ENCODE assay signal across 21 cellular contexts in genomic region chr1:24475700-24476099, GRCh38. TPM values are rescaled to one million over a fixed set of nuclear protein-coding genes. Genes with fewer than 3 reads are reported as not detected.
A peak's percentile ranks its signal among the peaks of the same experiment; 100 is the strongest.
DNase-seq lines count a peak whose midpoint lies in the region; ATAC-seq and TF ChIP-seq lines count a peak whose summit lies in the region.
"Had no signal": no experiment of that assay in that cellular context is flagged by ENCODE, and none has a peak within 500 bp of the region (broad histone marks: within the 10 kb centered on the region; RNA-seq: fewer than 3 reads in every experiment).

No MANE protein-coding gene starts in this region.

- no peaks in the 10 kb centered on the region for H3K27me3 Mint-ChIP-seq in activated T-cell treated with anti-CD3 and anti-CD28 coated beads, Interleukin-2, amount 50 U/mL, for 24 hours
- H3K27me3 Mint-ChIP-seq in CD4-positive, CD25-positive, alpha-beta regulatory T cell: no peaks in the 10 kb centered on the region

- no peaks in the 10 kb centered on the region for H3K9me3 ChIP-seq in CD4-positive, CD25-positive, alpha-beta regulatory T cell (ENCODE audit: control insufficient read depth in 2 of 2, low read length in 2 of 2)
- no peaks in the 10 kb centered on the region for H3K9me3 ChIP-seq in breast epithelium
- H3K9me3 ChIP-seq: A549, Caco-2, SK-N-SH had no signal

- TF ChIP-seq CTCF in 22Rv1 (IDR thresholded peaks at IDR 0.05): no peak
- TF ChIP-seq CTCF in VCaP (conservative IDR thresholded peaks at IDR 0.05): no peak
- TF ChIP-seq CTCF in breast epithelium (IDR thresholded peaks at IDR 0.05): no peak

- no peak overlapping the region for H3K4me3 ChIP-seq in CD4-positive, CD25-positive, alpha-beta regulatory T cell (ENCODE audit: low read depth, low read length)
- no peak overlapping the region for H3K4me3 ChIP-seq in breast epithelium
- H3K4me3 ChIP-seq: A549, GM23338 had no signal

- intact Hi-C loops in breast epithelium (cut with DNase I; ENCODE audit: low total_unique reads) (no loop called here), posterior vena cava (cut with DNase I) (no loop called here)

- no peaks in the 10 kb centered on the region for H3K36me3 ChIP-seq in CD4-positive, CD25-positive, alpha-beta regulatory T cell (ENCODE audit: control insufficient read depth, insufficient read depth, low read length)
- H3K36me3 ChIP-seq in breast epithelium: no peaks in the 10 kb centered on the region

- H3K36me3 Mint-ChIP-seq in activated T-cell treated with anti-CD3 and anti-CD28 coated beads, Interleukin-2, amount 50 U/mL, for 24 hours (ENCODE audit: low read depth): peaks cover 15% of the 10 kb centered on the region
- peaks cover 8% of the 10 kb centered on the region for H3K36me3 Mint-ChIP-seq in CD4-positive, CD25-positive, alpha-beta regulatory T cell

- TF ChIP-seq POLR2A in breast epithelium (IDR thresholded peaks at IDR 0.05): no peak

- no peaks in the 10 kb centered on the region for H3K9me3 Mint-ChIP-seq in activated T-cell treated with anti-CD3 and anti-CD28 coated beads, Interleukin-2, amount 50 U/mL, for 24 hours
- H3K9me3 Mint-ChIP-seq in CD4-positive, CD25-positive, alpha-beta regulatory T cell: no peaks in the 10 kb centered on the region
- H3K9me3 Mint-ChIP-seq: GM23338 had no signal

- H3K27ac Mint-ChIP-seq in activated T-cell treated with anti-CD3 and anti-CD28 coated beads, Interleukin-2, amount 50 U/mL, for 24 hours: peak overlapping the region; percentile 14
- peak overlapping the region in 2 of 3 donors; percentile 52 to 92 for H3K27ac Mint-ChIP-seq in CD4-positive, CD25-positive, alpha-beta regulatory T cell
- H3K27ac Mint-ChIP-seq: GM23338 had no signal

- H3K27ac ChIP-seq in 22Rv1: peak overlapping the region; percentile 61
- H3K27ac ChIP-seq in CD4-positive, CD25-positive, alpha-beta regulatory T cell (ENCODE audit: insufficient read depth, low read length, poor library complexity, severe bottlenecking): peak overlapping the region; percentile 25
- H3K27ac ChIP-seq in VCaP: peak overlapping the region; percentile 88
- H3K27ac ChIP-seq in breast epithelium: no peak overlapping the region
- H3K27ac ChIP-seq: A549 had no signal

- peaks cover 8% of the 10 kb centered on the region for H3K4me1 ChIP-seq in CD4-positive, CD25-positive, alpha-beta regulatory T cell (ENCODE audit: control insufficient read depth, insufficient read depth, low read length, poor library complexity, severe bottlenecking)
- H3K4me1 ChIP-seq in breast epithelium: no peaks in the 10 kb centered on the region

- H3K4me1 Mint-ChIP-seq in activated T-cell treated with anti-CD3 and anti-CD28 coated beads, Interleukin-2, amount 50 U/mL, for 24 hours (ENCODE audit: low read depth): peaks cover 27% of the 10 kb centered on the region
- peaks cover 1 to 43% (median 9%) of the 10 kb centered on the region in 4 donors for H3K4me1 Mint-ChIP-seq in CD4-positive, CD25-positive, alpha-beta regulatory T cell

- ATAC-seq in CD4-positive, CD25-positive, alpha-beta regulatory T cell (ENCODE audit: low read depth in 2 of 2): no peak
- ATAC-seq in stimulated activated naive CD8-positive, alpha-beta T cell treated with anti-CD3 and anti-CD28 coated beads, Interleukin-15, Interleukin-2, amounts not matched to agents 100 U/mL and 50 U/mL, for 24 hours: no peak
- ATAC-seq: A549 had no signal

- H3K4me3 Mint-ChIP-seq in activated T-cell treated with anti-CD3 and anti-CD28 coated beads, Interleukin-2, amount 50 U/mL, for 24 hours: no peak overlapping the region
- H3K4me3 Mint-ChIP-seq in CD4-positive, CD25-positive, alpha-beta regulatory T cell: no peak overlapping the region
- H3K4me3 Mint-ChIP-seq: GM23338 had no signal

- H3K27me3 ChIP-seq in CD4-positive, CD25-positive, alpha-beta regulatory T cell (ENCODE audit: control insufficient read depth, insufficient read depth, low read length): no peaks in the 10 kb centered on the region
- no peaks in the 10 kb centered on the region for H3K27me3 ChIP-seq in breast epithelium

- DNase-seq in activated T-cell treated with anti-CD3 and anti-CD28 coated beads, Interleukin-2, amount 50 U/mL, for 24 hours: no peak
- DNase-seq in activated T-cell treated with anti-CD3 and anti-CD28 coated beads, Interleukin-2, amount 50 U/mL, for 1 hour: no peak
- DNase-seq in CD4-positive, CD25-positive, alpha-beta regulatory T cell: no peak
- DNase-seq in breast epithelium (ENCODE audit: low spot score in 2 of 2): no peak
- no peak for DNase-seq in stimulated activated naive CD8-positive, alpha-beta T cell treated with anti-CD3 and anti-CD28 coated beads, Interleukin-15, Interleukin-2, amounts not matched to agents 100 U/mL and 50 U/mL, for 24 hours
- no peak for DNase-seq in posterior vena cava (ENCODE audit: low spot score)
- DNase-seq: C1 segment of cervical spinal cord, Caco-2, GDM1, KBM-7, NCI-H1105 treated with DMSO at 0.1 percent for 48 hours, NCI-H1694, NCI-H2081 treated with DMSO at 0.1 percent for 48 hours, NCI-H510A, NCI-H82, SHP77 treated with DMSO at 0.1 percent for 48 hours, SK-N-SH had no signal

RNA-seq across cellular contexts. Expression of gene RCAN3, which starts 26.9 kb away (rescaled TPM):
- 172 TPM for total RNA-seq in CD4-positive, CD25-positive, alpha-beta regulatory T cell
- polyA plus RNA-seq in CD4-positive, CD25-positive, alpha-beta regulatory T cell: 100 to 1,000 TPM; 126 to 146 (median 133) TPM
- total RNA-seq in breast epithelium: 10 to 100 TPM in 1 of 3 donors, 1 to 10 TPM in 2; 5.0 to 22.7 (median 8.8) TPM
- 1 to 10 TPM; 6.0 to 9.9 TPM for total RNA-seq in posterior vena cava

Comparison
In these comparisons a context has a peak if more than half of its experiments do, and no peak if none do; other contexts are left out.
1. H3K27ac ChIP-seq: peak in 22Rv1 (single experiment), CD4-positive, CD25-positive, alpha-beta regulatory T cell (single experiment) and VCaP (single experiment); none in breast epithelium (0 of 2).